Comparison of ENCODE assay signal across 7 cellular contexts in the genomic region with DNA sequence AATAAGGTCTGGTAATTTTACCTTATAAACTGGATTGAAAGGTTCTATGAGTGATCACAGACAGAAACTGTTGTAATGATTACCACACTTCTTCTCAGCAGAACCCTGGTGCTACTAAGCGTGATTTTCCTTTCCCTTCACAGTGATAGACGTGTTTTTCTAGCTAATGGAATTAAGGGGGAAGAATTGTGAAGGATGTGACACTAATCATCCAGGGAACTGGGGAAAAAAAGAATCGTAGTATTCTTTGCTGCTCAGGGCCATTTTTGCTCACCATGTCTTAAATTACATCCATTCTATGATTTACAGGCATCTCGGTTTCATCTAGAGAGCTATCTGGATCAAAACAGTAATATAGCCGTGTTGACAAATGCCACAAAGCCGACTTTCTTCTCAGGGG.
"Had no signal": no experiment of that assay in that cellular context is flagged by ENCODE, and none has a peak within 500 bp of the region (broad histone marks: within the 10 kb centered on the region; RNA-seq: fewer than 3 reads in every experiment).

No MANE protein-coding gene starts in this region.

- H3K4me1 Mint-ChIP-seq: H9, IgD-negative memory B cell had no signal

- H3K4me3 Mint-ChIP-seq: GM23338, H9, IgD-negative memory B cell had no signal

- H2AFZ ChIP-seq: GM23338 had no signal

- H3K27ac Mint-ChIP-seq: GM23338, H9, IgD-negative memory B cell had no signal

- H3K4me2 ChIP-seq: GM23338 had no signal

- ATAC-seq: GM23338 had no signal

- FAIRE-seq: H1, H54, HTR-8/SVneo had no signal

- H3K4me3 ChIP-seq: GM23338 had no signal

- H3K9me3 Mint-ChIP-seq: GM23338, H9, IgD-negative memory B cell had no signal

- DNase-seq: H9, HCEC 1CT had no signal

- H3K36me3 Mint-ChIP-seq: IgD-negative memory B cell had no signal

- H3K27me3 Mint-ChIP-seq: IgD-negative memory B cell had no signal
